ENCODE assay signal across 15 cellular contexts in the genomic region with DNA sequence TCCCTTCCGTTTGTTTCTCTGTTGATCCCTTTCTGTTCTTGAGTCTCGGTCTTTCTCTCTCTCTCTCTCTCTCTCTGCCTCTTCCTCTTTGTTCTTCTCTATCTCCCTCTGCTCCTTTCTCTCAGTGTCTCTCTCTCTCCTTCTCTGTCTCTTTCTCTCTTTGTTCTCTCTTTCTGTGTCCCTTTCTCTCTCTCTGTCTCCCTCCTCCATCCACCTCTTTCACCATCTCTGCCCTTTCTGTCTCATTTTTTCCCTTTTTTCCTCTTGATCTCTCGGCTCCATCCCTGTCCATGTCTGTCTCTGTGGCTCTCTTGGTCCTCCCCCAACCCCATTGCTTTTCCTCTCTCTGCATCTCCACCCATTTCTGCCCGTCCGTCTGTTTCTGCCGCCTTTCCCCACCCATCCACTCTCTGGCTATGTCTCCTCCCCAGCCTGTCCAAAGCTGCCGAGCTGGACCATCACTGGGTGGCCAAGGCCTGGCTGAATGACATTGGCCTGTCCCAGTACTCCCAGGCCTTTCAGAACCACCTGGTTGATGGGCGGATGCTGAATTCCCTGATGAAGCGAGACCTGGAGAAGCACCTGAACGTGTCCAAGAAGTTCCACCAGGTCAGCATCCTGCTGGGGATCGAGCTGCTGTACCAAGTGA. TPM values are rescaled to one million over a fixed set of nuclear protein-coding genes. Genes with fewer than 3 reads are reported as not detected.
"Had no signal": no experiment of that assay in that cellular context is flagged by ENCODE, and none has a peak within 500 bp of the region (broad histone marks: within the 10 kb centered on the region; RNA-seq: fewer than 3 reads in every experiment).

No MANE protein-coding gene starts in this region.

- H3K4me3 ChIP-seq: coronary artery, lung, prostate gland, skin epidermis, stomach, upper lobe of right lung had no signal

- DNase-seq: central memory CD4-positive, alpha-beta T cell; upper lobe of right lung had no signal

- H3K36me3 ChIP-seq: brain microvascular endothelial cell, prostate gland, stomach, upper lobe of right lung, WERI-Rb-1 had no signal

- H3K27ac Mint-ChIP-seq: activated CD4-positive, alpha-beta memory T cell treated with anti-CD3 and anti-CD28 coated beads for 36 hours; activated naive CD4-positive, alpha-beta T cell treated with anti-CD3 and anti-CD28 coated beads for 36 hours; activated T-cell treated with anti-CD3 and anti-CD28 coated beads, Interleukin-2, amount 50 U/mL, for 24 hours; activated T-helper 2 cell treated with anti-CD3 and anti-CD28 coated beads, Interferon-gamma antibody, Interleukin-2, Interleukin-4, amounts not matched to agents 10 μg/mL and 5 μg/mL and 100 μg/mL, durations not matched to agents 14 hours and 24 hours and 36 hours; mesothelial cell of epicardium; T-helper 1 cell treated with Interleukin-12 subunit alpha and Interleukin-12 subunit beta and Interleukin-4 antibody, amounts not matched to agents 30 μg/mL and 1 μg/mL, for 36 hours had no signal

- H3K4me1 ChIP-seq: prostate gland, upper lobe of right lung had no signal

- H3K36me3 Mint-ChIP-seq: activated CD4-positive, alpha-beta memory T cell treated with anti-CD3 and anti-CD28 coated beads for 36 hours had no signal

- H3K4me3 Mint-ChIP-seq: activated CD4-positive, alpha-beta memory T cell treated with anti-CD3 and anti-CD28 coated beads for 36 hours; activated naive CD4-positive, alpha-beta T cell treated with anti-CD3 and anti-CD28 coated beads for 36 hours; activated T-cell treated with anti-CD3 and anti-CD28 coated beads, Interleukin-2, amount 50 U/mL, for 24 hours; mesothelial cell of epicardium; T-helper 1 cell treated with Interleukin-12 subunit alpha and Interleukin-12 subunit beta and Interleukin-4 antibody, amounts not matched to agents 30 μg/mL and 1 μg/mL, for 36 hours had no signal

- H3K9me3 ChIP-seq: prostate gland had no signal

- H3K9me3 Mint-ChIP-seq: activated naive CD4-positive, alpha-beta T cell treated with anti-CD3 and anti-CD28 coated beads for 36 hours; activated T-cell treated with anti-CD3 and anti-CD28 coated beads, Interleukin-2, amount 50 U/mL, for 24 hours; activated T-helper 2 cell treated with anti-CD3 and anti-CD28 coated beads, Interferon-gamma antibody, Interleukin-2, Interleukin-4, amounts not matched to agents 10 μg/mL and 5 μg/mL and 100 μg/mL, durations not matched to agents 14 hours and 24 hours and 36 hours; T-helper 1 cell treated with Interleukin-12 subunit alpha and Interleukin-12 subunit beta and Interleukin-4 antibody, amounts not matched to agents 30 μg/mL and 1 μg/mL, for 36 hours had no signal

- H3K27ac ChIP-seq: brain microvascular endothelial cell, coronary artery, prostate gland, skin epidermis, stomach, upper lobe of right lung, WERI-Rb-1 had no signal

RNA-seq across cellular contexts. Expression of gene TMEM51, which starts 52.3 kb away (rescaled TPM):
- total RNA-seq: activated CD4-positive, alpha-beta memory T cell treated with anti-CD3 and anti-CD28 coated beads for 36 hours had no signal
